Comparison of ENCODE assay signal across 15 cellular contexts in genomic region chr6:113734886-113735481, GRCh38.
DNase-seq lines count a peak whose midpoint lies in the region; ATAC-seq, FAIRE-seq and TF ChIP-seq lines count a peak whose summit lies in the region.
"Had no signal": no experiment of that assay in that cellular context is flagged by ENCODE, and none has a peak within 500 bp of the region (broad histone marks: within the 10 kb centered on the region; RNA-seq: fewer than 3 reads in every experiment).

No MANE protein-coding gene starts in this region.

- no peaks in the 10 kb centered on the region for H3K36me3 ChIP-seq in bronchial epithelial cell (ENCODE audit: control insufficient read depth, insufficient read depth, low read length)
- H3K36me3 ChIP-seq: spleen had no signal

- H3K9me3 Mint-ChIP-seq in nephron progenitor cell = no peaks in the 10 kb centered on the region
- H3K9me3 Mint-ChIP-seq: activated CD4-positive, alpha-beta T cell treated with anti-CD3 and anti-CD28 coated beads, Interleukin-2, amount 10 ng/mL, durations not matched to agents 24 days and 14 days had no signal

- H3K4me1 Mint-ChIP-seq in nephron progenitor cell = peaks cover 23% of the 10 kb centered on the region
- H3K4me1 Mint-ChIP-seq: activated CD4-positive, alpha-beta T cell treated with anti-CD3 and anti-CD28 coated beads, Interleukin-2, amount 10 ng/mL, durations not matched to agents 24 days and 14 days had no signal

- peak; percentile 77 for FAIRE-seq in bronchial epithelial cell (lab: Jason Lieb, UNC)

- H3K27me3 Mint-ChIP-seq in nephron progenitor cell (ENCODE audit: low read depth, poor library complexity) = peaks cover 2% of the 10 kb centered on the region
- H3K27me3 Mint-ChIP-seq: activated CD4-positive, alpha-beta T cell treated with anti-CD3 and anti-CD28 coated beads, Interleukin-2, amount 10 ng/mL, durations not matched to agents 24 days and 14 days; IgD-negative memory B cell had no signal

- peak; percentile 56 for DNase-seq in EH (ENCODE audit: low read depth)
- peak; percentile 62 for DNase-seq in M059J (ENCODE audit: low read depth)
- DNase-seq in bronchial epithelial cell (ENCODE audit: low read depth) = peak; percentile 62
- no peak for DNase-seq in nephron progenitor cell
- DNase-seq in NCI-H2171 (lab: John Stamatoyannopoulos, UW) = no peak
- DNase-seq: activated CD4-positive, alpha-beta T cell treated with anti-CD3 and anti-CD28 coated beads, Interleukin-2, amount 10 ng/mL, durations not matched to agents 24 days and 14 days; activated gamma-delta T cell treated with Interleukin-2 at 50 U/mL for 16 hours; DMS79; effector CD4-positive, alpha-beta T cell; spleen had no signal

- no peaks in the 10 kb centered on the region for H3K27me3 ChIP-seq in bronchial epithelial cell (ENCODE audit: control insufficient read depth, insufficient read depth, low read length)
- H3K27me3 ChIP-seq: spleen had no signal

- no peaks in the 10 kb centered on the region for H3K36me3 Mint-ChIP-seq in nephron progenitor cell (ENCODE audit: low read depth)
- H3K36me3 Mint-ChIP-seq: IgD-negative memory B cell had no signal

- no peak overlapping the region for H3K4me3 ChIP-seq in bronchial epithelial cell (ENCODE audit: low read depth, low read length)
- H3K4me3 ChIP-seq: spleen had no signal

- no peak for TF ChIP-seq CTCF in bronchial epithelial cell (IDR thresholded peaks at IDR 0.05; ENCODE audit: insufficient read depth, low read length, severe bottlenecking)
- no peak for TF ChIP-seq CTCF in nephron progenitor cell (IDR thresholded peaks at IDR 0.05)

- ATAC-seq in HG03135 (IDR thresholded peaks at IDR 0.05; ENCODE audit: unreplicated experiment) (no peak), HG02588 (IDR thresholded peaks at IDR 0.05; ENCODE audit: unreplicated experiment) (no peak), GM18498 (IDR thresholded peaks at IDR 0.05; ENCODE audit: unreplicated experiment) (no peak)
- ATAC-seq: Right ventricle myocardium inferior had no signal

- no peak overlapping the region for H3K4me3 Mint-ChIP-seq in nephron progenitor cell
- H3K4me3 Mint-ChIP-seq: activated CD4-positive, alpha-beta T cell treated with anti-CD3 and anti-CD28 coated beads, Interleukin-2, amount 10 ng/mL, durations not matched to agents 24 days and 14 days; IgD-negative memory B cell had no signal

- peak overlapping the region; percentile 7 for H3K27ac Mint-ChIP-seq in nephron progenitor cell
- H3K27ac Mint-ChIP-seq: activated CD4-positive, alpha-beta T cell treated with anti-CD3 and anti-CD28 coated beads, Interleukin-2, amount 10 ng/mL, durations not matched to agents 24 days and 14 days; IgD-negative memory B cell had no signal

Comparison
In these comparisons a context has a peak if more than half of its experiments do, and no peak if none do; other contexts are left out.
1. DNase-seq: peak in EH (single experiment), M059J (single experiment) and bronchial epithelial cell (single experiment); none in nephron progenitor cell (single experiment) and NCI-H2171 (single experiment).